Comparison of ENCODE assay signal across 18 cellular contexts in the genomic region with DNA sequence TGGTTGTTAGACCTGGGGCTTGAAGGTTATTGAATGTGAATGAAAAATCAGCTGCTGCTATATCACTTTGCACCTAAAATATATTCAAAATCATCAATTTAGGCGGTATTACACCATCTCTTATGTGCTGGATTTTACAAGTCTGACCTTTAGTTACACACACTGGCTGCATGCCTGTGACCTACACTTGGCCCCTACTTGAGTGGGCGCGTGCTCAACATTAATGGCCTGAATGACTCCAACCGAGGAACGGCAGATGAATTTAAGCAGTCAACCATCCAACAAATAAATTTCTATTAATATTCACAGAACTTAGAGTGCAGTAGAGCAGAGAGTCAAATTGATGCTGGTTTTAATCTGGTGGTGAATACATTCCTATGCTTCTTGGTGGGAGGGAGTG.
"Had no signal": no experiment of that assay in that cellular context is flagged by ENCODE, and none has a peak within 500 bp of the region (broad histone marks: within the 10 kb centered on the region; RNA-seq: fewer than 3 reads in every experiment).

No MANE protein-coding gene starts in this region.

- H3K36me3 ChIP-seq: gastroesophageal sphincter, lower lobe of right lung, pancreas, tibial nerve had no signal

- H3K4me1 ChIP-seq: gastroesophageal sphincter, lower lobe of right lung, pancreas had no signal

- ATAC-seq: activated CD8-positive, alpha-beta T cell treated with anti-CD3 and anti-CD28 coated beads for 36 hours; activated T-cell treated with anti-CD3 and anti-CD28 coated beads, Interleukin-2, amount 50 U/mL, for 4 hours; gastroesophageal sphincter had no signal

- H3K9me3 ChIP-seq: gastroesophageal sphincter, lower lobe of right lung, pancreas, tibial nerve had no signal

- H3K27me3 ChIP-seq: gastroesophageal sphincter, pancreas, tibial nerve had no signal

- H3K4me3 ChIP-seq: gastroesophageal sphincter, lower lobe of right lung, pancreas, skin epidermis, tibial nerve had no signal

- H3K27ac ChIP-seq: gastroesophageal sphincter, lower lobe of right lung, pancreas, skin epidermis had no signal

- DNase-seq: activated B cell treated with CpG ODN at 0.5 μM for 24 hours; activated CD4-positive, alpha-beta T cell treated with anti-CD3 and anti-CD28 coated beads for 48 hours; activated CD8-positive, alpha-beta T cell treated with anti-CD3 and anti-CD28 coated beads for 36 hours; activated effector memory CD4-positive, alpha-beta T cell treated with Interleukin-2 at 50 U/mL for 16 hours; activated T-cell treated with anti-CD3 and anti-CD28 coated beads, Interleukin-2, amount 50 U/mL, for 4 hours; amygdala; effector CD8-positive, alpha-beta T cell; islet precursor cell; lower lobe of right lung; midbrain; naive B cell; stimulated activated CD4-positive, alpha-beta T cell treated with anti-CD3 and anti-CD28 coated beads, Interleukin-4, amount 100 ng/mL, for 24 hours; stimulated activated naive CD4-positive, alpha-beta T cell; SW 1271 had no signal
